Comparison of ENCODE assay signal across 20 cellular contexts in genomic region chr7:1957471-1958225, GRCh38.
A peak's percentile ranks its signal among the peaks of the same experiment; 100 is the strongest.
DNase-seq lines count a peak whose midpoint lies in the region; ATAC-seq, FAIRE-seq and TF ChIP-seq lines count a peak whose summit lies in the region.
"Had no signal": no experiment of that assay in that cellular context is flagged by ENCODE, and none has a peak within 500 bp of the region (broad histone marks: within the 10 kb centered on the region; RNA-seq: fewer than 3 reads in every experiment).

No MANE protein-coding gene starts in this region.

- 87 to 95% (median 91%) methylated on average over 28 of the region's 28 CpGs for WGBS in spleen, 5 donors

- H3K27me3 ChIP-seq in BE2C (no peaks in the 10 kb centered on the region), spleen (replicated peaks in 1 of 7) (no peaks in the 10 kb centered on the region)

- H3K9me3 Mint-ChIP-seq in glutamatergic neuron (ENCODE audit: unreplicated experiment) = peaks cover 11% of the 10 kb centered on the region

- H3K9me2 ChIP-seq in OCI-LY7 (ENCODE audit: insufficient read depth, low read length) = no peaks in the 10 kb centered on the region

- DNase-seq in BE2C = peak; percentile 3
- no peak for DNase-seq in HTR-8/SVneo (ENCODE audit: insufficient read length, low spot score)
- DNase-seq in glutamatergic neuron = no peak
- peak; percentile 55 for DNase-seq in spleen
- DNase-seq in NCI-H1694 treated with DMSO at 0.1 percent for 48 hours (lab: John Stamatoyannopoulos, UW) = no peak
- no peak for DNase-seq in D721Med (ENCODE audit: insufficient read length, low spot score)
- no peak for DNase-seq in OCI-LY7 (ENCODE audit: low spot score)
- DNase-seq: ACHN, Caco-2, DMS153, DMS79, GDM1, H9 had no signal

- no TSS peak for BruUV-seq in OCI-LY7 (replicated peaks; lab: Mats Ljungman, UMichigan)

- H3K4me3 ChIP-seq in BE2C (ENCODE audit: low read depth, low read length) = no peak overlapping the region
- no peak overlapping the region for H3K4me3 ChIP-seq in spleen
- H3K4me3 ChIP-seq in OCI-LY7 (ENCODE audit: low read depth, low read length, poor library complexity, severe bottlenecking) = no peak overlapping the region

- H3K4me1 ChIP-seq in BE2C (no peaks in the 10 kb centered on the region), spleen (peaks cover 0 to 3% (median 0%) of the 10 kb centered on the region in 6 donors), OCI-LY7 (ENCODE audit: insufficient read depth, low read length, poor library complexity, severe bottlenecking) (no peaks in the 10 kb centered on the region)
- H3K4me1 ChIP-seq: Caco-2 had no signal

- H2AFZ ChIP-seq in OCI-LY7 (ENCODE audit: low read length) = no peak overlapping the region

- H4K20me1 ChIP-seq in OCI-LY7 (ENCODE audit: insufficient read depth, low read length) = no peaks in the 10 kb centered on the region

- H3K27ac ChIP-seq in spleen (no peak overlapping the region), OCI-LY7 (ENCODE audit: low read depth, low read length, poor library complexity, severe bottlenecking) (no peak overlapping the region)
- H3K27ac ChIP-seq: C4-2B had no signal

- peak overlapping the region; percentile 25 for H3K27ac Mint-ChIP-seq in glutamatergic neuron (ENCODE audit: unreplicated experiment)
- H3K27ac Mint-ChIP-seq: CD4-positive, alpha-beta T cell had no signal

- peaks cover 9% of the 10 kb centered on the region for H3K27me3 Mint-ChIP-seq in glutamatergic neuron (ENCODE audit: unreplicated experiment)
- H3K27me3 Mint-ChIP-seq: CD4-positive, alpha-beta T cell had no signal

- H3K4me3 Mint-ChIP-seq in glutamatergic neuron (ENCODE audit: unreplicated experiment) = no peak overlapping the region
- H3K4me3 Mint-ChIP-seq: CD4-positive, alpha-beta T cell; H9 had no signal

- TF ChIP-seq CTCF in BE2C (IDR thresholded peaks at IDR 0.05; ENCODE audit: low read depth, low read length) (no peak), glutamatergic neuron (IDR thresholded peaks at IDR 0.05; ENCODE audit: partially characterized antibody, unreplicated experiment) (no peak), spleen (IDR thresholded peaks at IDR 0.05 in 8 of 11, conservative IDR thresholded peaks at IDR 0.05 in 3 of 11) (no peak), D721Med (IDR thresholded peaks at IDR 0.05; ENCODE audit: insufficient read depth, missing control alignments) (no peak), OCI-LY7 (conservative IDR thresholded peaks at IDR 0.05; ENCODE audit: low read length) (no peak)

- no peaks in the 10 kb centered on the region for H3K79me2 ChIP-seq in OCI-LY7 (ENCODE audit: insufficient read depth, low read depth, low read length)

- no peak for ATAC-seq in GM21717 (IDR thresholded peaks at IDR 0.05; ENCODE audit: unreplicated experiment)

- no peaks in the 10 kb centered on the region; the same call in 1 of the 2 replicates for H3K36me3 ChIP-seq in BE2C
- H3K36me3 ChIP-seq in spleen = peaks cover 0 to 53% (median 5%) of the 10 kb centered on the region in 6 donors
- H3K36me3 ChIP-seq in OCI-LY7 (ENCODE audit: insufficient read depth, low read length) = peaks cover 8% of the 10 kb centered on the region

- no peak overlapping the region for H3K4me2 ChIP-seq in OCI-LY7 (ENCODE audit: low read length)

- CTCF ChIA-PET in OCI-LY7 (lab: Charles Lee; ENCODE audit: unreplicated experiment) = no interaction called here

- H3K36me3 Mint-ChIP-seq in glutamatergic neuron (ENCODE audit: unreplicated experiment) = peaks cover 20% of the 10 kb centered on the region

- intact Hi-C loops in spleen (cut with DNase I; ENCODE audit: low total_unique reads) (no loop called here), OCI-LY7 (cut with micrococcal nuclease; ENCODE audit: unreplicated experiment) (no loop called here)

- no peak for TF ChIP-seq POLR2A in spleen (IDR thresholded peaks at IDR 0.05)

- FAIRE-seq in HTR-8/SVneo (lab: Jason Lieb, UNC) (peak; percentile 59), D721Med (lab: Jason Lieb, UNC) (no peak)
- FAIRE-seq: A204.1, GM12892, GM18507, H1 had no signal

- POLR2A ChIA-PET in OCI-LY7 (lab: Charles Lee) = no interaction called here

- H3K4me1 Mint-ChIP-seq in glutamatergic neuron (ENCODE audit: low read depth, unreplicated experiment) = no peaks in the 10 kb centered on the region

- no peaks in the 10 kb centered on the region for H3K9me3 ChIP-seq in BE2C
- peaks cover 0 to 14% (median 6%) of the 10 kb centered on the region in 8 donors for H3K9me3 ChIP-seq in spleen
- no peaks in the 10 kb centered on the region for H3K9me3 ChIP-seq in OCI-LY7 (ENCODE audit: low read length)
- H3K9me3 ChIP-seq: Caco-2 had no signal

Comparison
In these comparisons a context has a peak if more than half of its experiments do, and no peak if none do; other contexts are left out.
1. DNase-seq: peak in BE2C (single experiment) and spleen (single experiment); none in HTR-8/SVneo (single experiment), glutamatergic neuron (single experiment), NCI-H1694 treated with DMSO at 0.1 percent for 48 hours (single experiment), D721Med (single experiment) and OCI-LY7 (single experiment).